In genomic region chr5:140042551-140043507, GRCh38 we compare ENCODE assay signal across 8 cellular contexts. TPM values are rescaled to one million over a fixed set of nuclear protein-coding genes. Genes with fewer than 3 reads are reported as not detected.
DNase-seq lines count a peak whose midpoint lies in the region; ATAC-seq and TF ChIP-seq lines count a peak whose summit lies in the region.

TSS of gene NRG2 (minus strand) at chr5:140043299.

- H3K9ac ChIP-seq in HUES6 (ENCODE audit: low read length) = no peak within 1 kb of the TSS

- peaks cover 12% of the 10 kb centered on the region for H3K4me1 ChIP-seq in HUES6 (ENCODE audit: control insufficient read depth, insufficient read depth, low read length)
- peaks cover 57% of the 10 kb centered on the region for H3K4me1 ChIP-seq in left ventricle myocardium inferior

- CTCF ChIA-PET in Calu3 (lab: Charles Lee) = interaction anchor here (0.6 to 2.7 kb wide), 4 partner anchors 65 to 330 kb away, joined by 4 to 10 read pairs (median 6); no protein-coding TSS in a partner anchor

- TF ChIP-seq CTCF in Calu3 (IDR thresholded peaks at IDR 0.05; ENCODE audit: unreplicated experiment) (peak; percentile 61), left ventricle myocardium inferior (IDR thresholded peaks at IDR 0.05; ENCODE audit: borderline replicate concordance) (peak; percentile 69)

- H3K4me3 ChIP-seq in HUES6 (ENCODE audit: low read depth, low read length) (peak within 1 kb of the TSS; percentile 62), left ventricle myocardium inferior (peak within 1 kb of the TSS; percentile 86)

- BruUV-seq in Calu3 (replicated peaks; lab: Mats Ljungman, UMichigan) = no TSS peak

- no peak within 1 kb of the TSS for H3K27ac Mint-ChIP-seq in Calu3 (ENCODE audit: unreplicated experiment)

- H3K36me3 Mint-ChIP-seq in Calu3 (ENCODE audit: insufficient read depth, unreplicated experiment) = peaks cover 22% of the 10 kb centered on the region

- no peak within 1 kb of the TSS for H3K27ac ChIP-seq in HUES6 (ENCODE audit: low read depth, low read length)
- H3K27ac ChIP-seq in left ventricle myocardium inferior (replicated peaks) = peak within 1 kb of the TSS; percentile 88

- DNase-seq in Calu3 = peak; percentile 76
- DNase-seq in SKM-1 treated with dmso at 0.1 percent for 144 hours (lab: John Stamatoyannopoulos, UW; ENCODE audit: unreplicated experiment) = peak; percentile 57
- peak; percentile 21 for DNase-seq in amniotic stem cell (lab: John Stamatoyannopoulos, UW)
- DNase-seq in left ventricle myocardium inferior = peak; percentile 80
- DNase-seq in posterior vena cava (ENCODE audit: low spot score) = peak; percentile 83
- DNase-seq in UCSD-AML1 (lab: John Stamatoyannopoulos, UW; ENCODE audit: unreplicated experiment) = no peak

- ATAC-seq in GM21381 (IDR thresholded peaks at IDR 0.05; ENCODE audit: unreplicated experiment) = peak; percentile 58

- H3K9me3 ChIP-seq in HUES6 (ENCODE audit: control insufficient read depth, insufficient read depth, low read depth, low read length) (no peaks in the 10 kb centered on the region), left ventricle myocardium inferior (replicated peaks) (no peaks in the 10 kb centered on the region)

- H3K27me3 ChIP-seq in HUES6 (ENCODE audit: control insufficient read depth, insufficient read depth, low read length) (peaks cover 80% of the 10 kb centered on the region), left ventricle myocardium inferior (ENCODE audit: low read depth) (no peaks in the 10 kb centered on the region)

- peaks cover 28% of the 10 kb centered on the region for H3K27me3 Mint-ChIP-seq in Calu3 (ENCODE audit: unreplicated experiment)

- no peaks in the 10 kb centered on the region for H3K9me3 Mint-ChIP-seq in Calu3 (ENCODE audit: low read depth, unreplicated experiment)

- intact Hi-C loops in Calu3 (cut with micrococcal nuclease; ENCODE audit: unreplicated experiment) = loop anchor here (5.0 kb wide), 1 partner anchor 71 kb away; no protein-coding TSS in a partner anchor
- intact Hi-C loops in left ventricle myocardium inferior (cut with micrococcal nuclease) = no loop called here
- intact Hi-C loops in posterior vena cava (cut with DNase I) = no loop called here

- H3K36me3 ChIP-seq in HUES6 (ENCODE audit: control insufficient read depth, insufficient read depth, low read length) = no peaks in the 10 kb centered on the region
- no peaks in the 10 kb centered on the region for H3K36me3 ChIP-seq in left ventricle myocardium inferior

- peak within 1 kb of the TSS; percentile 83 for H3K4me3 Mint-ChIP-seq in Calu3 (ENCODE audit: low read depth, unreplicated experiment)

- H3K4me1 Mint-ChIP-seq in Calu3 (ENCODE audit: low read depth, unreplicated experiment) = peaks cover 30% of the 10 kb centered on the region

RNA-seq across cellular contexts. Expression of gene NRG2, which starts in this region (rescaled TPM):
- total RNA-seq in Calu3 (2022) (1.4 and 3.1 TPM in 2 replicates), left ventricle myocardium inferior (3.1 TPM), posterior vena cava (under 1 TPM; 0.51 to 0.90 TPM)

Comparison
In these comparisons a context has a peak if more than half of its experiments do, and no peak if none do; other contexts are left out.
1. Peak in DNase-seq in posterior vena cava; RNA of the gene not detected or under 1 TPM.